ENCODE assay signal across 1 cellular context in genomic region chrX:8673211-8673610, GRCh38.
TF ChIP-seq lines count a peak whose summit lies in the region.

No MANE protein-coding gene starts in this region.

TF ChIP-seq in GM23338, 12 proteins besides CTCF, POLR2A, EP300 and RAD21 (continued from another document):
- TF ChIP-seq REST (IDR thresholded peaks at IDR 0.05; ENCODE audit: unreplicated experiment): no peak
- TF ChIP-seq STAT1 (IDR thresholded peaks at IDR 0.05; ENCODE audit: unreplicated experiment): no peak
- no peak for TF ChIP-seq EZH2 (IDR thresholded peaks at IDR 0.05; ENCODE audit: low read depth, unreplicated experiment)
- TF ChIP-seq ZNF462 (CRISPR knock-in tag; IDR thresholded peaks at IDR 0.05): no peak
- TF ChIP-seq EZH2phosphoT487 (IDR thresholded peaks at IDR 0.05; ENCODE audit: unreplicated experiment): no peak
